8 cellular contexts compared by ENCODE assay signal in the genomic region with DNA sequence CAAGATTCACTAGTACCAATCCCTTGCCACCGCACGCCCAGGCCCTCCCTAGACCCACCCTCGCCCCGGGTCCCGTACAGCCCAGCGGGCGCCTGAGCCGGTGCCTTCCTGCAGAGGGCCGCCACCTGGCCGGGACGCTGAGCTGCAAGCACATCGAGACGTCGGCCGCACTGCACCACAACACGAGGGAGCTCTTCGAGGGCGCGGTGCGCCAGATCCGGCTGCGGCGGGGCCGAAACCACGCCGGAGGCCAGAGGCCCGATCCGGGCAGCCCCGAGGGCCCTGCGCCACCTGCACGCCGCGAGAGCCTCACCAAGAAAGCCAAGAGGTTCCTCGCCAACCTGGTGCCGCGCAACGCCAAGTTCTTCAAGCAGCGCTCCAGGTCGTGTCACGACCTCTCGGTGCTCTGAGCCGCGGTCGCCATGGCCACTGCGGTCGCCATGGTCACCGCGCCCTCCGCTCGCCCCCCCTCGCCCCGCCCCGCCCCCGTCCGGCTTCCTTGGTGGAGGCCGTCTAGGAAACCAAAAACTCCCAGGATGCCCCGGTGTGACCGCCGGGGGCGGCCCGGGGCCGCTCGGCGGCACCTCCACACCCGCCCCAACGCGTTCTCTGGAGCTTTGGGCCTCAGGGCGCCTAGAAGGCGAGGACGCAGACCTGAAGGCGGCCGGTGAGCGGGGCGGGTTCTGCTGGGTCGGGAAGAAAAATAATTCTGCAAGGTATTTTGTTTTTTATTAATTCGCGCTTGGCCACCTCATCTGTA. TPM values are rescaled to one million over a fixed set of nuclear protein-coding genes. Genes with fewer than 3 reads are reported as not detected.
A peak's percentile ranks its signal among the peaks of the same experiment; 100 is the strongest.
DNase-seq lines count a peak whose midpoint lies in the region; ATAC-seq, FAIRE-seq and TF ChIP-seq lines count a peak whose summit lies in the region.

No MANE protein-coding gene starts in this region.

- H3K79me2 ChIP-seq in HepG2 (ENCODE audit: insufficient read depth, low read length): no peaks in the 10 kb centered on the region

- in situ Hi-C loops in HepG2 (cut with HindIII; ENCODE audit: extremely low pct_ligation_motif_present, low pct_unique_long_range_greater_than_20kb): no loop called here

- H3K4me2 ChIP-seq in HepG2 (ENCODE audit: low read depth, low read length): no peak overlapping the region

- BruUV-seq in HepG2 (replicated peaks; lab: Mats Ljungman, UMichigan): no TSS peak

- peak overlapping the region; percentile 97 for H3K27ac Mint-ChIP-seq in WTC11
- peak overlapping the region; percentile 65 for H3K27ac Mint-ChIP-seq in chondrocyte (ENCODE audit: unreplicated experiment)

- CTCF ChIA-PET in HEK293 (lab: Yijun Ruan, JAX): interaction anchor here (0.6 to 7.8 kb wide), 6 partner anchors 9 to 182 kb away, joined by 3 to 43 read pairs (median 4); no protein-coding TSS in a partner anchor
- CTCF ChIA-PET in WTC11 (lab: Charles Lee): interaction anchor here (0.7 to 2.4 kb wide), 18 partner anchors 10 to 330 kb away, joined by 3 to 17 read pairs (median 4); partner anchors contain the start of genes DAD1, LRP10 and MMP14
- CTCF ChIA-PET in HepG2 (lab: Yijun Ruan, JAX; ENCODE audit: low intra/inter-chr PET ratio, low total read pairs): no interaction called here

- TF ChIP-seq POLR2A in GM10847 (IDR thresholded peaks at IDR 0.05; ENCODE audit: extremely low read depth, insufficient read length): peak; percentile 53
- TF ChIP-seq POLR2A in HepG2 (IDR thresholded peaks at IDR 0.05; ENCODE audit: insufficient read depth in 1 of 2, low read depth in 2 of 2, low read length in 2 of 2): no peak

- H3K36me3 Mint-ChIP-seq in WTC11 (no peaks in the 10 kb centered on the region), chondrocyte (ENCODE audit: low read depth) (no peaks in the 10 kb centered on the region)

- no peak for FAIRE-seq in HepG2 (lab: Jason Lieb, UNC)

- H3K4me3 ChIP-seq in HEK293 (ENCODE audit: low read depth, low read length) (peak overlapping the region; percentile 55), HepG2 (replicated peaks in 1 of 3; ENCODE audit: insufficient read depth in 1 of 3, low read depth in 2 of 3, low read length in 3 of 3) (no peak overlapping the region)

- peaks cover 41% of the 10 kb centered on the region for H3K4me1 Mint-ChIP-seq in WTC11
- H3K4me1 Mint-ChIP-seq in chondrocyte (ENCODE audit: low read depth): peaks cover 22% of the 10 kb centered on the region

- no peaks in the 10 kb centered on the region for H4K20me1 ChIP-seq in HepG2 (ENCODE audit: insufficient read depth, low read length)

- TF ChIP-seq EP300 in HepG2 (IDR thresholded peaks at IDR 0.05; ENCODE audit: low read depth in 2 of 2, low read length in 2 of 2) (no peak), HepG2 (CRISPR knock-in tag; IDR thresholded peaks at IDR 0.05; ENCODE audit: borderline replicate concordance) (no peak)

- no peak for TF ChIP-seq RAD21 in HepG2 (CRISPR knock-in tag; IDR thresholded peaks at IDR 0.05)

- intact Hi-C loops in HepG2 (cut with micrococcal nuclease; ENCODE audit: unreplicated experiment): no loop called here

- peak overlapping the region; percentile 78 for H3K27ac ChIP-seq in HEK293 (ENCODE audit: extremely low read depth, low read depth, low read length)
- no peak overlapping the region for H3K27ac ChIP-seq in HepG2 (ENCODE audit: extremely low read length, insufficient read depth, low read length)

- peak; percentile 46 for ATAC-seq in WTC11
- peak; percentile 16; the same call in 2 of the 3 replicates for ATAC-seq in HepG2

- peak overlapping the region; percentile 88 for H3K4me3 Mint-ChIP-seq in WTC11
- H3K4me3 Mint-ChIP-seq in chondrocyte (ENCODE audit: unreplicated experiment): peak overlapping the region; percentile 90

- WGBS in HepG2 (ENCODE audit: low lambda C conversion rate): 67% methylated on average over 77 of the region's 77 CpGs

- H2AFZ ChIP-seq in HepG2 (ENCODE audit: low read length): no peak overlapping the region

- peaks cover 12 to 61% of the 10 kb centered on the region in 2 experiments; a peak in 4 of 5 replicates for H3K27me3 ChIP-seq in HepG2 (ENCODE audit: control insufficient read depth in 1 of 2, insufficient read depth in 2 of 2, low read length in 2 of 2)

- H3K27me3 Mint-ChIP-seq in WTC11 (ENCODE audit: low read depth) (peaks cover 30% of the 10 kb centered on the region), chondrocyte (ENCODE audit: low read depth) (no peaks in the 10 kb centered on the region)

- TF ChIP-seq CTCF in HEK293 (tag by site-specific recombination; IDR thresholded peaks at IDR 0.05): peak; percentile 69; the same call in 1 of the 2 replicates
- no peak for TF ChIP-seq CTCF in WTC11 (IDR thresholded peaks at IDR 0.05)
- TF ChIP-seq CTCF in chondrocyte (IDR thresholded peaks at IDR 0.05): peak; percentile 54
- 0 out of 2 replicates have a peak, but pooled peaks have one; percentile 8 for TF ChIP-seq CTCF in HepG2 (CRISPR knock-in tag; IDR thresholded peaks at IDR 0.05)

- H3K9me3 ChIP-seq in HEK293 (ENCODE audit: control insufficient read depth, insufficient read depth, low read depth, low read length) (no peaks in the 10 kb centered on the region), HepG2 (ENCODE audit: low read length) (no peaks in the 10 kb centered on the region)

- H3K9me3 Mint-ChIP-seq in WTC11: no peaks in the 10 kb centered on the region
- no peaks in the 10 kb centered on the region for H3K9me3 Mint-ChIP-seq in chondrocyte (ENCODE audit: low read depth)

- POLR2A ChIA-PET in HEK293 (lab: Yijun Ruan, JAX) (interaction anchor here (0.6 to 1.3 kb wide), 3 partner anchors 15 to 1450 kb away, joined by 3 to 5 read pairs (median 3); partner anchors contain the start of genes HAUS4 and LRP10), WTC11 (lab: Charles Lee) (interaction anchor here (0.7 to 2.0 kb wide), 9 partner anchors 10 to 91 kb away, joined by 3 to 13 read pairs (median 4); partner anchors contain the start of gene MMP14), HepG2 (lab: Yijun Ruan, JAX) (interaction anchor here (0.8 kb wide), 1 partner anchor 43 kb away, joined by 3 read pairs; no protein-coding TSS in a partner anchor)

- DNase-seq in NCI-H1105 treated with DMSO at 0.1 percent for 48 hours (lab: John Stamatoyannopoulos, UW): peak; percentile 83
- DNase-seq in WTC11 (ENCODE audit: low spot score): peak; percentile 80
- DNase-seq in chondrocyte (ENCODE audit: low spot score): no peak
- DNase-seq in HepG2 (ENCODE audit: low spot score): no peak
- peak in 2 of 3 experiments; percentile 41 to 72 for DNase-seq in stimulated activated CD4-positive, alpha-beta T cell treated with anti-CD3 and anti-CD28 coated beads, TNF-alpha, amount 100 ng/mL, for 24 hours (ENCODE audit: low read depth in 3 of 3)
- no peak for DNase-seq in DMS114 treated with DMSO at 0.1 percent for 48 hours (lab: John Stamatoyannopoulos, UW; ENCODE audit: unreplicated experiment)

- no peak overlapping the region for H3K9ac ChIP-seq in HepG2 (ENCODE audit: insufficient read depth, low read depth, low read length)

- H3K4me1 ChIP-seq in HEK293 (ENCODE audit: control insufficient read depth, insufficient read depth, low read length): peaks cover 6% of the 10 kb centered on the region
- peaks cover 15% of the 10 kb centered on the region for H3K4me1 ChIP-seq in HepG2 (ENCODE audit: insufficient read depth, low read length)

- H3K36me3 ChIP-seq in HEK293 (ENCODE audit: control insufficient read depth in 2 of 2, insufficient read depth in 1 of 2, low read length in 2 of 2) (no peaks in the 10 kb centered on the region), HepG2 (replicated peaks in 1 of 2; ENCODE audit: control insufficient read depth in 1 of 2, insufficient read depth in 2 of 2, low read length in 2 of 2) (no peaks in the 10 kb centered on the region)

RNA-seq across cellular contexts. Expression of gene REM2, which starts 3.7 kb away (rescaled TPM):
- 1.1 to 1.5 TPM (median 1.5 TPM) in 3 replicates for total RNA-seq in WTC11 (2021)
- total RNA-seq in chondrocyte: 0.10 TPM in 1 of 3 replicates, not detected in the others
- not detected in 2 replicates for total RNA-seq in HepG2 (2016; rRNA removed; fragmentation: Illumina TruSeq; extraction: Trizol)
- total RNA-seq in HepG2 (2016; cell fraction: cytosol; rRNA removed; fragmentation: Illumina TruSeq; extraction: Trizol; ENCODE audit: low read depth): not detected in 2 replicates
- total RNA-seq in HepG2 (2016; cell fraction: insoluble cytoplasmic fraction; rRNA removed; fragmentation: Illumina TruSeq; extraction: Trizol): not detected in 2 replicates
- total RNA-seq in HepG2 (2016; cell fraction: membrane; rRNA removed; fragmentation: Illumina TruSeq; extraction: Trizol): not detected in 2 replicates
- total RNA-seq in HepG2 (2016; cell fraction: nucleus; rRNA removed; fragmentation: Illumina TruSeq; extraction: Trizol): not detected in 2 replicates
- 0.20 and 0.31 TPM in 2 replicates for polyA plus RNA-seq in HepG2 (2011; rRNA removed)
- 0.04 and 0.05 TPM in 2 replicates for polyA plus RNA-seq in HepG2 (2011; cell fraction: cytosol; rRNA removed)
- polyA plus RNA-seq in HepG2 (2011; cell fraction: nucleus; rRNA removed): 1.1 and 1.9 TPM in 2 replicates
- polyA plus RNA-seq in HepG2 (2012): 0.21 and 0.67 TPM in 2 replicates
- polyA plus RNA-seq in HepG2 (2016; cell fraction: cytosol; fragmentation: Illumina TruSeq; extraction: Trizol; ENCODE audit: low read depth): not detected in 2 replicates
- polyA plus RNA-seq in HepG2 (2016; cell fraction: insoluble cytoplasmic fraction; fragmentation: Illumina TruSeq; extraction: Trizol; ENCODE audit: low read depth): not detected in 2 replicates
- polyA plus RNA-seq in HepG2 (2016; cell fraction: membrane; fragmentation: Illumina TruSeq; extraction: Trizol; ENCODE audit: low read depth): not detected in 2 replicates
- polyA plus RNA-seq in HepG2 (2016; cell fraction: nucleus; fragmentation: Illumina TruSeq; extraction: Trizol; ENCODE audit: insufficient read depth, low read depth): not detected in 2 replicates
- polyA minus RNA-seq in HepG2 (2011; rRNA and poly(A)+ RNA removed; ENCODE audit: low replicate concordance): 0.26 and 0.30 TPM in 2 replicates
- not detected in 2 replicates for polyA minus RNA-seq in HepG2 (2011; cell fraction: cytosol; rRNA and poly(A)+ RNA removed)
- 0.25 and 0.90 TPM in 2 replicates for polyA minus RNA-seq in HepG2 (2011; cell fraction: nucleus; rRNA and poly(A)+ RNA removed)

RNA-seq across cellular contexts. Expression of gene LRP10, which starts 15.1 kb away (rescaled TPM):
- total RNA-seq in WTC11 (2021) (18.4 to 24.0 TPM (median 19.0 TPM) in 3 replicates), chondrocyte (124 to 168 TPM (median 167 TPM) in 3 replicates), HepG2 (2016; rRNA removed; fragmentation: Illumina TruSeq; extraction: Trizol) (8.6 and 16.9 TPM in 2 replicates)
- 4.6 and 5.4 TPM in 2 replicates for total RNA-seq in HepG2 (2016; cell fraction: cytosol; rRNA removed; fragmentation: Illumina TruSeq; extraction: Trizol; ENCODE audit: low read depth)
- 8.2 and 17.2 TPM in 2 replicates for total RNA-seq in HepG2 (2016; cell fraction: insoluble cytoplasmic fraction; rRNA removed; fragmentation: Illumina TruSeq; extraction: Trizol)
- total RNA-seq in HepG2 (2016; cell fraction: membrane; rRNA removed; fragmentation: Illumina TruSeq; extraction: Trizol): 13.8 and 15.6 TPM in 2 replicates
- 15.9 and 21.6 TPM in 2 replicates for total RNA-seq in HepG2 (2016; cell fraction: nucleus; rRNA removed; fragmentation: Illumina TruSeq; extraction: Trizol)
- polyA plus RNA-seq in HepG2 (2011; rRNA removed): 45.2 and 80.6 TPM in 2 replicates
- polyA plus RNA-seq in HepG2 (2011; cell fraction: cytosol; rRNA removed): 49.4 and 54.8 TPM in 2 replicates
- 70.7 and 85.9 TPM in 2 replicates for polyA plus RNA-seq in HepG2 (2011; cell fraction: nucleus; rRNA removed)
- 45.8 and 84.6 TPM in 2 replicates for polyA plus RNA-seq in HepG2 (2012)
- polyA plus RNA-seq in HepG2 (2016; cell fraction: cytosol; fragmentation: Illumina TruSeq; extraction: Trizol; ENCODE audit: low read depth): 6.5 and 7.4 TPM in 2 replicates
- 8.2 and 10.9 TPM in 2 replicates for polyA plus RNA-seq in HepG2 (2016; cell fraction: insoluble cytoplasmic fraction; fragmentation: Illumina TruSeq; extraction: Trizol; ENCODE audit: low read depth)
- 11.6 and 13.0 TPM in 2 replicates for polyA plus RNA-seq in HepG2 (2016; cell fraction: membrane; fragmentation: Illumina TruSeq; extraction: Trizol; ENCODE audit: low read depth)
- 22.9 and 23.5 TPM in 2 replicates for polyA plus RNA-seq in HepG2 (2016; cell fraction: nucleus; fragmentation: Illumina TruSeq; extraction: Trizol; ENCODE audit: insufficient read depth, low read depth)
- 73.0 and 241 TPM in 2 replicates for polyA minus RNA-seq in HepG2 (2011; rRNA and poly(A)+ RNA removed; ENCODE audit: low replicate concordance)
- polyA minus RNA-seq in HepG2 (2011; cell fraction: cytosol; rRNA and poly(A)+ RNA removed): 55.0 and 77.3 TPM in 2 replicates
- 23.4 and 37.7 TPM in 2 replicates for polyA minus RNA-seq in HepG2 (2011; cell fraction: nucleus; rRNA and poly(A)+ RNA removed)

RNA-seq across cellular contexts. Expression of gene RBM23, which starts 32.3 kb away (rescaled TPM):
- total RNA-seq in WTC11 (2021) (42.4 to 49.4 TPM (median 47.4 TPM) in 3 replicates), chondrocyte (51.3 to 72.0 TPM (median 53.1 TPM) in 3 replicates), HepG2 (2016; rRNA removed; fragmentation: Illumina TruSeq; extraction: Trizol) (0.52 and 1.5 TPM in 2 replicates)
- 1.3 and 3.6 TPM in 2 replicates for total RNA-seq in HepG2 (2016; cell fraction: cytosol; rRNA removed; fragmentation: Illumina TruSeq; extraction: Trizol; ENCODE audit: low read depth)
- 0.61 and 1.6 TPM in 2 replicates for total RNA-seq in HepG2 (2016; cell fraction: insoluble cytoplasmic fraction; rRNA removed; fragmentation: Illumina TruSeq; extraction: Trizol)
- total RNA-seq in HepG2 (2016; cell fraction: membrane; rRNA removed; fragmentation: Illumina TruSeq; extraction: Trizol): 0.71 and 0.76 TPM in 2 replicates
- total RNA-seq in HepG2 (2016; cell fraction: nucleus; rRNA removed; fragmentation: Illumina TruSeq; extraction: Trizol): 1.2 and 2.0 TPM in 2 replicates
- polyA plus RNA-seq in HepG2 (2011; rRNA removed): 2.1 and 2.9 TPM in 2 replicates
- 0.87 and 0.90 TPM in 2 replicates for polyA plus RNA-seq in HepG2 (2011; cell fraction: cytosol; rRNA removed)
- 7.7 and 10.1 TPM in 2 replicates for polyA plus RNA-seq in HepG2 (2011; cell fraction: nucleus; rRNA removed)
- 2.0 and 2.8 TPM in 2 replicates for polyA plus RNA-seq in HepG2 (2012)
- 0.17 and 0.28 TPM in 2 replicates for polyA plus RNA-seq in HepG2 (2016; cell fraction: cytosol; fragmentation: Illumina TruSeq; extraction: Trizol; ENCODE audit: low read depth)
- polyA plus RNA-seq in HepG2 (2016; cell fraction: insoluble cytoplasmic fraction; fragmentation: Illumina TruSeq; extraction: Trizol; ENCODE audit: low read depth): 0.76 and 1.0 TPM in 2 replicates
- polyA plus RNA-seq in HepG2 (2016; cell fraction: membrane; fragmentation: Illumina TruSeq; extraction: Trizol; ENCODE audit: low read depth): 0.27 and 0.43 TPM in 2 replicates
- polyA plus RNA-seq in HepG2 (2016; cell fraction: nucleus; fragmentation: Illumina TruSeq; extraction: Trizol; ENCODE audit: insufficient read depth, low read depth): 3.6 and 4.3 TPM in 2 replicates
- 5.4 and 70.7 TPM in 2 replicates for polyA minus RNA-seq in HepG2 (2011; rRNA and poly(A)+ RNA removed; ENCODE audit: low replicate concordance)
- 0.97 and 1.6 TPM in 2 replicates for polyA minus RNA-seq in HepG2 (2011; cell fraction: cytosol; rRNA and poly(A)+ RNA removed)
- polyA minus RNA-seq in HepG2 (2011; cell fraction: nucleus; rRNA and poly(A)+ RNA removed): 14.7 and 14.8 TPM in 2 replicates

RNA-seq across cellular contexts. Expression of gene PRMT5, which starts 42.5 kb away (rescaled TPM):
- 119 to 124 TPM (median 123 TPM) in 3 replicates for total RNA-seq in WTC11 (2021)
- total RNA-seq in chondrocyte: 42.0 to 59.5 TPM (median 50.4 TPM) in 3 replicates
- 210 and 289 TPM in 2 replicates for total RNA-seq in HepG2 (2016; rRNA removed; fragmentation: Illumina TruSeq; extraction: Trizol)
- total RNA-seq in HepG2 (2016; cell fraction: cytosol; rRNA removed; fragmentation: Illumina TruSeq; extraction: Trizol; ENCODE audit: low read depth): 154 and 171 TPM in 2 replicates
- 224 and 314 TPM in 2 replicates for total RNA-seq in HepG2 (2016; cell fraction: insoluble cytoplasmic fraction; rRNA removed; fragmentation: Illumina TruSeq; extraction: Trizol)
- total RNA-seq in HepG2 (2016; cell fraction: membrane; rRNA removed; fragmentation: Illumina TruSeq; extraction: Trizol): 131 and 139 TPM in 2 replicates
- 137 and 144 TPM in 2 replicates for total RNA-seq in HepG2 (2016; cell fraction: nucleus; rRNA removed; fragmentation: Illumina TruSeq; extraction: Trizol)
- polyA plus RNA-seq in HepG2 (2011; rRNA removed): 329 and 354 TPM in 2 replicates
- 348 and 362 TPM in 2 replicates for polyA plus RNA-seq in HepG2 (2011; cell fraction: cytosol; rRNA removed)
- 327 and 362 TPM in 2 replicates for polyA plus RNA-seq in HepG2 (2011; cell fraction: nucleus; rRNA removed)
- 137 and 192 TPM in 2 replicates for polyA plus RNA-seq in HepG2 (2012)
- 39.5 and 40.9 TPM in 2 replicates for polyA plus RNA-seq in HepG2 (2016; cell fraction: cytosol; fragmentation: Illumina TruSeq; extraction: Trizol; ENCODE audit: low read depth)
- polyA plus RNA-seq in HepG2 (2016; cell fraction: insoluble cytoplasmic fraction; fragmentation: Illumina TruSeq; extraction: Trizol; ENCODE audit: low read depth): 294 and 308 TPM in 2 replicates
- 72.5 and 74.3 TPM in 2 replicates for polyA plus RNA-seq in HepG2 (2016; cell fraction: membrane; fragmentation: Illumina TruSeq; extraction: Trizol; ENCODE audit: low read depth)
- 212 and 229 TPM in 2 replicates for polyA plus RNA-seq in HepG2 (2016; cell fraction: nucleus; fragmentation: Illumina TruSeq; extraction: Trizol; ENCODE audit: insufficient read depth, low read depth)
- polyA minus RNA-seq in HepG2 (2011; rRNA and poly(A)+ RNA removed; ENCODE audit: low replicate concordance): 563 and 739 TPM in 2 replicates
- polyA minus RNA-seq in HepG2 (2011; cell fraction: cytosol; rRNA and poly(A)+ RNA removed): 136 and 191 TPM in 2 replicates
- 169 and 174 TPM in 2 replicates for polyA minus RNA-seq in HepG2 (2011; cell fraction: nucleus; rRNA and poly(A)+ RNA removed)

RNA-seq across cellular contexts. Expression of gene MMP14, which starts 50.3 kb away (rescaled TPM):
- 81.6 to 94.4 TPM (median 83.9 TPM) in 3 replicates for total RNA-seq in WTC11 (2021)
- total RNA-seq in chondrocyte: 486 to 1,030 TPM (median 987 TPM) in 3 replicates
- total RNA-seq in HepG2 (2016; rRNA removed; fragmentation: Illumina TruSeq; extraction: Trizol): 1.6 and 5.2 TPM in 2 replicates
- total RNA-seq in HepG2 (2016; cell fraction: cytosol; rRNA removed; fragmentation: Illumina TruSeq; extraction: Trizol; ENCODE audit: low read depth): 0.20 and 0.44 TPM in 2 replicates
- 2.1 and 5.2 TPM in 2 replicates for total RNA-seq in HepG2 (2016; cell fraction: insoluble cytoplasmic fraction; rRNA removed; fragmentation: Illumina TruSeq; extraction: Trizol)
- total RNA-seq in HepG2 (2016; cell fraction: membrane; rRNA removed; fragmentation: Illumina TruSeq; extraction: Trizol): 0.71 and 0.79 TPM in 2 replicates
- 4.6 and 5.5 TPM in 2 replicates for total RNA-seq in HepG2 (2016; cell fraction: nucleus; rRNA removed; fragmentation: Illumina TruSeq; extraction: Trizol)
- polyA plus RNA-seq in HepG2 (2011; rRNA removed): 9.8 and 11.3 TPM in 2 replicates
- 5.8 and 6.5 TPM in 2 replicates for polyA plus RNA-seq in HepG2 (2011; cell fraction: cytosol; rRNA removed)
- polyA plus RNA-seq in HepG2 (2011; cell fraction: nucleus; rRNA removed): 25.6 and 29.7 TPM in 2 replicates
- polyA plus RNA-seq in HepG2 (2012): 4.8 and 11.1 TPM in 2 replicates
- 0.14 and 0.26 TPM in 2 replicates for polyA plus RNA-seq in HepG2 (2016; cell fraction: cytosol; fragmentation: Illumina TruSeq; extraction: Trizol; ENCODE audit: low read depth)
- 1.7 and 2.1 TPM in 2 replicates for polyA plus RNA-seq in HepG2 (2016; cell fraction: insoluble cytoplasmic fraction; fragmentation: Illumina TruSeq; extraction: Trizol; ENCODE audit: low read depth)
- polyA plus RNA-seq in HepG2 (2016; cell fraction: membrane; fragmentation: Illumina TruSeq; extraction: Trizol; ENCODE audit: low read depth): 0.27 and 0.44 TPM in 2 replicates
- 9.4 and 10.2 TPM in 2 replicates for polyA plus RNA-seq in HepG2 (2016; cell fraction: nucleus; fragmentation: Illumina TruSeq; extraction: Trizol; ENCODE audit: insufficient read depth, low read depth)
- 1.4 and 12.3 TPM in 2 replicates for polyA minus RNA-seq in HepG2 (2011; rRNA and poly(A)+ RNA removed; ENCODE audit: low replicate concordance)
- 2.5 and 3.8 TPM in 2 replicates for polyA minus RNA-seq in HepG2 (2011; cell fraction: cytosol; rRNA and poly(A)+ RNA removed)
- polyA minus RNA-seq in HepG2 (2011; cell fraction: nucleus; rRNA and poly(A)+ RNA removed): 4.5 and 4.8 TPM in 2 replicates

Comparison
In these comparisons a context has a peak if more than half of its experiments do, and no peak if none do; other contexts are left out.
1. DNase-seq: peak in NCI-H1105 treated with DMSO at 0.1 percent for 48 hours (single experiment), WTC11 (single experiment) and stimulated activated CD4-positive, alpha-beta T cell treated with anti-CD3 and anti-CD28 coated beads, TNF-alpha, amount 100 ng/mL, for 24 hours (2 of 3); none in chondrocyte (single experiment), HepG2 (single experiment) and DMS114 treated with DMSO at 0.1 percent for 48 hours (single experiment).